ENCODE assay signal across 27 cellular contexts in genomic region chr6:113556775-113557174, GRCh38.
"Had no signal": no experiment of that assay in that cellular context is flagged by ENCODE, and none has a peak within 500 bp of the region (broad histone marks: within the 10 kb centered on the region; RNA-seq: fewer than 3 reads in every experiment).

No MANE protein-coding gene starts in this region.

- H2AFZ ChIP-seq: parathyroid adenoma had no signal

- H3K4me2 ChIP-seq: smooth muscle cell had no signal

- H3K9me3 Mint-ChIP-seq: neural crest cell; stimulated activated memory B cell treated with anti-CD40 and anti-IgM and Interleukin-4, amounts not matched to agents 10 μg/mL and 1 μg/mL and 100 μg/mL, for 72 hours; stimulated activated naive CD8-positive, alpha-beta T cell treated with anti-CD3 and anti-CD28 coated beads, Interleukin-15, amount 100 ng/mL, for 72 hours; type B pancreatic cell had no signal

- H3K4me1 Mint-ChIP-seq: naive thymus-derived CD8-positive, alpha-beta T cell; stimulated activated naive CD8-positive, alpha-beta T cell treated with anti-CD3 and anti-CD28 coated beads, Interleukin-15, amount 100 ng/mL, for 72 hours had no signal

- H3K27ac Mint-ChIP-seq: naive thymus-derived CD8-positive, alpha-beta T cell; nephron; stimulated activated memory B cell treated with anti-CD40 and anti-IgM and Interleukin-4, amounts not matched to agents 10 μg/mL and 1 μg/mL and 100 μg/mL, for 72 hours; stimulated activated naive CD8-positive, alpha-beta T cell treated with anti-CD3 and anti-CD28 coated beads, Interleukin-15, amount 100 ng/mL, for 72 hours; type B pancreatic cell had no signal

- H3K27me3 Mint-ChIP-seq: stimulated activated memory B cell treated with anti-CD40 and anti-IgM and Interleukin-4, amounts not matched to agents 10 μg/mL and 1 μg/mL and 100 μg/mL, for 72 hours; type B pancreatic cell had no signal

- H3K4me3 Mint-ChIP-seq: naive thymus-derived CD8-positive, alpha-beta T cell; nephron; neural crest cell; stimulated activated memory B cell treated with anti-CD40 and anti-IgM and Interleukin-4, amounts not matched to agents 10 μg/mL and 1 μg/mL and 100 μg/mL, for 72 hours; stimulated activated naive CD8-positive, alpha-beta T cell treated with anti-CD3 and anti-CD28 coated beads, Interleukin-15, amount 100 ng/mL, for 72 hours; type B pancreatic cell had no signal

- ATAC-seq: left colon; left lung; lower lobe of right lung; naive thymus-derived CD8-positive, alpha-beta T cell; psoas muscle; right lobe of liver; stimulated activated memory B cell treated with anti-CD40 and anti-IgM and Interleukin-4, amounts not matched to agents 10 μg/mL and 1 μg/mL and 100 μg/mL, for 72 hours; stimulated activated naive CD8-positive, alpha-beta T cell treated with anti-CD3 and anti-CD28 coated beads, Interleukin-15, amount 100 ng/mL, for 72 hours had no signal

- H3K27me3 ChIP-seq: left lung, right atrium auricular region, right lobe of liver, tibial nerve, uterus had no signal

- DNase-seq: hippocampal formation; kidney; left colon; left lung; lower lobe of right lung; mammary epithelial cell; mesenchymal stem cell; naive thymus-derived CD8-positive, alpha-beta T cell; nucleus accumbens; psoas muscle; right lobe of liver; stimulated activated CD4-positive, alpha-beta T cell treated with anti-CD3 and anti-CD28 coated beads, Interleukin-1b, Interleukin-23, amount 100 ng/mL, for 48 hours; stimulated activated CD4-positive, alpha-beta T cell treated with anti-CD3 and anti-CD28 coated beads, Interleukin-2, amount 100 ng/mL, for 48 hours; stimulated activated CD4-positive, alpha-beta T cell treated with anti-CD3 and anti-CD28 coated beads, Interleukin-4, amount 100 ng/mL, for 4 hours; stimulated activated CD8-positive, alpha-beta memory T cell treated with anti-CD3 and anti-CD28 coated beads, Interleukin-4, amount 100 ng/mL, for 48 hours; stimulated activated naive CD4-positive, alpha-beta T cell treated with Interleukin-2 at 50 U/mL for 16 hours; stimulated activated naive CD8-positive, alpha-beta T cell treated with anti-CD3 and anti-CD28 coated beads, Interleukin-15, amount 100 ng/mL, for 72 hours; substantia nigra; uterus had no signal

- H3K36me3 Mint-ChIP-seq: naive thymus-derived CD8-positive, alpha-beta T cell; stimulated activated memory B cell treated with anti-CD40 and anti-IgM and Interleukin-4, amounts not matched to agents 10 μg/mL and 1 μg/mL and 100 μg/mL, for 72 hours; type B pancreatic cell had no signal

- H3K4me1 ChIP-seq: lower lobe of right lung, parathyroid adenoma, psoas muscle, right lobe of liver had no signal

- H3K4me3 ChIP-seq: left lung, lower lobe of right lung, psoas muscle, right atrium auricular region, right lobe of liver, smooth muscle cell, tibial nerve, uterus had no signal

- H3K9me3 ChIP-seq: left lung, lower lobe of right lung, psoas muscle, right atrium auricular region, right lobe of liver, tibial nerve, uterus had no signal

- H3K9ac ChIP-seq: parathyroid adenoma had no signal

- H3K36me3 ChIP-seq: left lung, lower lobe of right lung, right atrium auricular region, right lobe of liver, tibial nerve, uterus had no signal

- H3K79me2 ChIP-seq: parathyroid adenoma had no signal

- H3K27ac ChIP-seq: left lung, lower lobe of right lung, parathyroid adenoma, psoas muscle, right atrium auricular region, right lobe of liver, tibial nerve, uterus had no signal
